11 cellular contexts compared by ENCODE assay signal in the genomic region with DNA sequence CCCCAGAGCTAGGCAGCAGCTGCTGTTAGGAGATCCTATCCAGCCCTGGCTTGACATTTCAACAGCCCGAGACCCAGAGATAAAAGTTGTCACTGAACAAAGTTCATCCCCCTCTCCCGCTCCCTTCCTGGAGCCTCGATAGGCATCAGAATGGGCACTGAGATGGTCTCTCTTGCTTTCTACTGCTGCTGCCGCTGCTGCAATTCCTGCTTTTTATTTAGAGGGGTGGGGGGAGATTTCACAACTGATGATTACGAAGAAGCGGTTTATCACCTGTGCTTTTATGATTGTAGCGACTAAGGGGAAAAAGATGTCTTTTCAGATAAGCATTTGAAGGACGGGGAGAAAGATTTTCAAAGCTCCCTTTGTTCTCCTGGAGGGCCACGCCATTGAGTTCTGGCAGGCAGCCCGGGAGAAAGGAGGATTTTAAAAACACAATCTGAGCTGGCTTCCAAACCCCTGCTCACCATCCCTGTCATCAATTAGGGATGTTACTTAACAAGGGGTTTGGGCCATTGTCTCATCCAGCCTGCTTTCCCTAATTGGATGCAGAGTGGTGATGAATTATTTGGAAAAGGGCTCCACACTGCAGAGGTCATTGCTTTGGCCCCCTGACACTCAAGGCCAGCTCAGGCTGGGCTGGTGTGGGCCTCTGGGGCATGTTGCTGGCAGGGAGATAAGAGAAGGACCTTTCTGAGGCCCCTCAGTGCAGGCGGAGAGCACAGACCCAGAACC.
A peak's percentile ranks its signal among the peaks of the same experiment; 100 is the strongest.
DNase-seq lines count a peak whose midpoint lies in the region; ATAC-seq and TF ChIP-seq lines count a peak whose summit lies in the region.
"Had no signal": no experiment of that assay in that cellular context is flagged by ENCODE, and none has a peak within 500 bp of the region (broad histone marks: within the 10 kb centered on the region; RNA-seq: fewer than 3 reads in every experiment).

No MANE protein-coding gene starts in this region.

- no peak overlapping the region for H2AFZ ChIP-seq in mammary epithelial cell (ENCODE audit: low read depth, low read length)

- dilution Hi-C loops in mammary epithelial cell (cut with HindIII; ENCODE audit: low sequenced_read_pairs), result no loop called here

- peak; percentile 40 for DNase-seq in mammary epithelial cell
- no peak for DNase-seq in MCF 10A (ENCODE audit: unreplicated experiment)
- DNase-seq in NCI-H748 treated with DMSO at 0.1 percent for 48 hours (lab: John Stamatoyannopoulos, UW), result peak; percentile 41
- DNase-seq in heart right ventricle, result no peak
- DNase-seq in tibial nerve (ENCODE audit: low spot score in 2 of 2), result peak; percentile 18 to 39
- DNase-seq in Ammon's horn (ENCODE audit: low spot score), result no peak
- DNase-seq in occipital lobe (lab: John Stamatoyannopoulos, UW), result no peak
- DNase-seq in CD1c-positive myeloid dendritic cell (ENCODE audit: extremely low spot score), result no peak
- DNase-seq: ACHN, lower lobe of right lung, NCI-H774 had no signal

- H3K4me3 Mint-ChIP-seq in MCF 10A (ENCODE audit: unreplicated experiment), result no peak overlapping the region

- H3K27ac ChIP-seq in mammary epithelial cell (ENCODE audit: insufficient read depth, low read depth, low read length) (no peak overlapping the region), heart right ventricle (peak overlapping the region in 2 of 10 donors; percentile 2 to 29), tibial nerve (no peak overlapping the region)
- H3K27ac ChIP-seq: lower lobe of right lung had no signal

- no peak for TF ChIP-seq POLR2A in tibial nerve (IDR thresholded peaks at IDR 0.05)

- intact Hi-C loops in mammary epithelial cell (cut with micrococcal nuclease), result no loop called here
- intact Hi-C loops in MCF 10A (cut with micrococcal nuclease), result no loop called here
- intact Hi-C loops in heart right ventricle (cut with DNase I), result no loop called here

- no peak overlapping the region for H3K4me2 ChIP-seq in mammary epithelial cell (ENCODE audit: insufficient read depth, low read depth, low read length)

- H3K27me3 Mint-ChIP-seq in MCF 10A (ENCODE audit: insufficient read depth, unreplicated experiment), result no peaks in the 10 kb centered on the region

- H3K79me2 ChIP-seq in mammary epithelial cell (ENCODE audit: insufficient read depth, low read length), result no peaks in the 10 kb centered on the region

- in situ Hi-C loops in mammary epithelial cell (cut with MboI; ENCODE audit: low sequenced_read_pairs in 2 of 2), result no loop called here

- H3K27ac Mint-ChIP-seq in MCF 10A (ENCODE audit: low read depth, unreplicated experiment), result no peak overlapping the region

- H3K36me3 Mint-ChIP-seq in MCF 10A (ENCODE audit: insufficient read depth, unreplicated experiment), result no peaks in the 10 kb centered on the region

- H3K4me1 ChIP-seq in mammary epithelial cell (ENCODE audit: insufficient read depth, low read length), result no peaks in the 10 kb centered on the region
- H3K4me1 ChIP-seq in heart right ventricle, result peaks cover 0 to 14% (median 10%) of the 10 kb centered on the region in 9 donors
- H3K4me1 ChIP-seq in tibial nerve, result peaks cover 0 to 16% (median 3%) of the 10 kb centered on the region in 4 donors

- ATAC-seq in heart right ventricle, result peak in 5 of 8 donors; percentile 42 to 62 (median 51)
- ATAC-seq: lower lobe of right lung had no signal

- H3K27me3 ChIP-seq in mammary epithelial cell (ENCODE audit: insufficient read depth, low read length) (no peaks in the 10 kb centered on the region), heart right ventricle (peaks cover 0 to 13% (median 0%) of the 10 kb centered on the region in 7 donors), tibial nerve (no peaks in the 10 kb centered on the region)

- 20% methylated on average over 9 of the region's 11 CpGs for WGBS in mammary epithelial cell (ENCODE audit: low coverage, missing lambda C conversion rate)
- 5 to 15% methylated on average over 11 of the region's 11 CpGs for WGBS in heart right ventricle, 2 donors
- WGBS in tibial nerve, 2 donors, result 20 to 21% methylated on average over 11 of the region's 11 CpGs

- peaks cover 10% of the 10 kb centered on the region for H3K9me3 Mint-ChIP-seq in MCF 10A (ENCODE audit: unreplicated experiment)

- no peaks in the 10 kb centered on the region for H3K36me3 ChIP-seq in mammary epithelial cell (ENCODE audit: insufficient read depth, low read length)
- no peaks in the 10 kb centered on the region for H3K36me3 ChIP-seq in heart right ventricle
- no peaks in the 10 kb centered on the region for H3K36me3 ChIP-seq in tibial nerve
- H3K36me3 ChIP-seq: lower lobe of right lung had no signal

- H3K9ac ChIP-seq in mammary epithelial cell (ENCODE audit: insufficient read depth, low read length), result no peak overlapping the region

- BruUV-seq in mammary epithelial cell (replicated peaks; lab: Mats Ljungman, UMichigan) (no TSS peak), MCF 10A (replicated peaks; lab: Mats Ljungman, UMichigan) (no TSS peak)

- TF ChIP-seq CTCF in mammary epithelial cell (conservative IDR thresholded peaks at IDR 0.05 in 1 of 2, IDR thresholded peaks at IDR 0.05 in 1 of 2; ENCODE audit: extremely low read depth in 1 of 2, insufficient read depth in 1 of 2, low read depth in 1 of 2, low read length in 2 of 2), result no peak
- no peak for TF ChIP-seq CTCF in MCF 10A (IDR thresholded peaks at IDR 0.05; ENCODE audit: unreplicated experiment)
- TF ChIP-seq CTCF in heart right ventricle (IDR thresholded peaks at IDR 0.05), result no peak
- no peak for TF ChIP-seq CTCF in tibial nerve (IDR thresholded peaks at IDR 0.05)

- H3K9me3 ChIP-seq in mammary epithelial cell (replicated peaks; ENCODE audit: insufficient read depth, low read length) (no peaks in the 10 kb centered on the region), heart right ventricle (no peaks in the 10 kb centered on the region), tibial nerve (no peaks in the 10 kb centered on the region)
- H3K9me3 ChIP-seq: lower lobe of right lung had no signal

- TF ChIP-seq EP300 in tibial nerve (IDR thresholded peaks at IDR 0.05), result no peak

- H4K20me1 ChIP-seq in mammary epithelial cell (ENCODE audit: insufficient read depth, low read length), result no peaks in the 10 kb centered on the region

- CTCF ChIA-PET in mammary epithelial cell (lab: Charles Lee; ENCODE audit: low non-redundant PET), result no interaction called here
- CTCF ChIA-PET in MCF 10A (lab: Yijun Ruan, JAX), result interaction anchor here (0.6 to 1.1 kb wide), 2 partner anchors 149 to 539 kb away, joined by 4 to 5 read pairs; no protein-coding TSS in a partner anchor

- POLR2A ChIA-PET in MCF 10A (lab: Yijun Ruan, JAX), result no interaction called here

- no peaks in the 10 kb centered on the region for H3K4me1 Mint-ChIP-seq in MCF 10A (ENCODE audit: insufficient read depth, unreplicated experiment)

- no peak overlapping the region for H3K4me3 ChIP-seq in mammary epithelial cell (replicated peaks in 1 of 3; ENCODE audit: insufficient read depth in 1 of 3, low read depth in 2 of 3, low read length in 3 of 3)
- no peak overlapping the region for H3K4me3 ChIP-seq in heart right ventricle
- no peak overlapping the region for H3K4me3 ChIP-seq in tibial nerve
- H3K4me3 ChIP-seq: lower lobe of right lung had no signal

Comparison
In these comparisons a context has a peak if more than half of its experiments do, and no peak if none do; other contexts are left out.
1. DNase-seq: peak in mammary epithelial cell (single experiment), NCI-H748 treated with DMSO at 0.1 percent for 48 hours (single experiment) and tibial nerve (2 of 2); none in MCF 10A (single experiment), heart right ventricle (0 of 2), Ammon's horn (single experiment), occipital lobe (single experiment) and CD1c-positive myeloid dendritic cell (single experiment).